ENCODE assay signal across 2 cellular contexts in genomic region chr6:3013901-3014674, GRCh38.
A peak's percentile ranks its signal among the peaks of the same experiment; 100 is the strongest.
TF ChIP-seq lines count a peak whose summit lies in the region.

No MANE protein-coding gene starts in this region.

TF ChIP-seq in HepG2, 621 proteins besides CTCF, POLR2A, EP300 and RAD21 (continues in another document):
- TF ChIP-seq ZNF772 (CRISPR knock-in tag; IDR thresholded peaks at IDR 0.05) (no peak), MEF2D (CRISPR knock-in tag; IDR thresholded peaks at IDR 0.05) (no peak), MAFK (conservative IDR thresholded peaks at IDR 0.05 in 1 of 2, IDR thresholded peaks at IDR 0.05 in 1 of 2; ENCODE audit: low read length in 2 of 2) (no peak), ZNF569 (CRISPR knock-in tag; IDR thresholded peaks at IDR 0.05; ENCODE audit: borderline replicate concordance) (no peak), STAT6 (CRISPR knock-in tag; IDR thresholded peaks at IDR 0.05; ENCODE audit: borderline replicate concordance) (no peak), ZNF143 (CRISPR knock-in tag; IDR thresholded peaks at IDR 0.05) (0 out of 2 replicates have a peak, but pooled peaks have one; percentile 17), ZNF780A (CRISPR knock-in tag; IDR thresholded peaks at IDR 0.05) (no peak), TFDP2 (CRISPR knock-in tag; IDR thresholded peaks at IDR 0.05) (no peak), ZBTB7B (CRISPR knock-in tag; IDR thresholded peaks at IDR 0.05) (no peak), KDM5B (CRISPR knock-in tag; IDR thresholded peaks at IDR 0.05; ENCODE audit: borderline replicate concordance) (0 out of 2 replicates have a peak, but pooled peaks have one; percentile 46), PPARG (CRISPR knock-in tag; conservative IDR thresholded peaks at IDR 0.05) (0 out of 2 replicates have a peak, but pooled peaks have one; percentile 15), ZNF776 (CRISPR knock-in tag; IDR thresholded peaks at IDR 0.05) (peak; percentile 52; the same call in 1 of the 2 replicates), ZNF513 (CRISPR knock-in tag; conservative IDR thresholded peaks at IDR 0.05) (no peak), ZNF335 (CRISPR knock-in tag; IDR thresholded peaks at IDR 0.05) (no peak), SOX6 (IDR thresholded peaks at IDR 0.05) (no peak), SOX6 (CRISPR knock-in tag; IDR thresholded peaks at IDR 0.05) (peak; percentile 29; the same call in 1 of the 2 replicates), ZNF737 (CRISPR knock-in tag; IDR thresholded peaks at IDR 0.05; ENCODE audit: borderline replicate concordance) (no peak), ZNF317 (CRISPR knock-in tag; IDR thresholded peaks at IDR 0.05) (no peak), UBTF (CRISPR knock-in tag; IDR thresholded peaks at IDR 0.05) (0 out of 2 replicates have a peak, but pooled peaks have one; percentile 26), HNF4A (CRISPR knock-in tag; IDR thresholded peaks at IDR 0.05) (peak; percentile 74), EED (CRISPR knock-in tag; IDR thresholded peaks at IDR 0.05) (peak; percentile 56; the same call in 1 of the 2 replicates), ZBTB20 (CRISPR knock-in tag; IDR thresholded peaks at IDR 0.05; ENCODE audit: borderline replicate concordance, low read depth) (no peak)

TF ChIP-seq in K562, 482 proteins besides CTCF, POLR2A, EP300 and RAD21:
- TF ChIP-seq POLR2G (IDR thresholded peaks at IDR 0.05; ENCODE audit: low read depth, low read length) = peak; percentile 60
- TF ChIP-seq ZNF518B (CRISPR knock-in tag; IDR thresholded peaks at IDR 0.05) = no peak
- no peak for TF ChIP-seq HDGF (IDR thresholded peaks at IDR 0.05)
- TF ChIP-seq POLR2B (IDR thresholded peaks at IDR 0.05; ENCODE audit: low read depth, partially characterized antibody) = peak; percentile 27
